ENCODE assay signal across 1 cellular context in genomic region chr17:7034955-7035590, GRCh38.
TF ChIP-seq lines count a peak whose summit lies in the region.

No MANE protein-coding gene starts in this region.

TF ChIP-seq in WTC11, 78 proteins besides CTCF, POLR2A, EP300 and RAD21 (continued from another document):
- TF ChIP-seq HMGXB4 (CRISPR knock-in tag; IDR thresholded peaks at IDR 0.05) (no peak), GTF2I (CRISPR knock-in tag; conservative IDR thresholded peaks at IDR 0.05) (no peak), ATF2 (CRISPR knock-in tag; IDR thresholded peaks at IDR 0.05; ENCODE audit: borderline replicate concordance, low read depth) (no peak), ATF1 (CRISPR knock-in tag; IDR thresholded peaks at IDR 0.05) (no peak), ZNF423 (CRISPR knock-in tag; IDR thresholded peaks at IDR 0.05) (no peak)
